ENCODE assay signal across 2 cellular contexts in the genomic region with DNA sequence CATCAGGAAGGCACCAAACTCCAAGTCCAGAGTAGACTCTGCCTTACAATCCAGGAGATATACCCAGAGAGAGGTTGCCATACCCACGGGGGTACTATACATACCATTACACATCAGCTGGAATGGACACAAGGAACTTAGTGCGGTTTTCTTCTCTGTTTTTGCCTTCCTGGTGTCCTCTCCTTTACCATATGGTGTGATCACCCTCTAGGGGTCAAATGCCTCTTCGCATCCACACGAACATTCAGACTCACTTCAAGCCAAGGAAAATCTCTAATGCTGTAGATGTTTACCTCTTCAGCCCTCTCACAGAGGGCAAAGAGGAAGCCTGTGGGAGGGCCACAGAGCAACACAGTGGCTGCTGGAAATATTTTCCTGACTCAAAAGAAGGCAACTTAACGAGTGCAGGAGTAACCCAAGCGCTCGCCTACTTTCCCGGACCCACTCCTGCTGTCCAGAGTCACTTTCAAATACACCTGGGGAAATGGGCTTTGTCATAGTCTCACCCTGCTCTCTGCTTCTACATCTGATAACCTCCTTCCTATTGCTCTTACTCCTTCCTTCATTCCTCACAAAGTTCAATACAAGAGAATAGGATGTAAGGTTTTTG.
TF ChIP-seq lines count a peak whose summit lies in the region.

No MANE protein-coding gene starts in this region.

TF ChIP-seq in IMR-90, 13 proteins besides CTCF, POLR2A, EP300 and RAD21:
- TF ChIP-seq CHD1 (IDR thresholded peaks at IDR 0.05; ENCODE audit: low read depth, low read length) (no peak), SMC3 (IDR thresholded peaks at IDR 0.05; ENCODE audit: low read depth, low read length) (peak; percentile 38; the same call in 1 of the 2 replicates), CEBPB (IDR thresholded peaks at IDR 0.05; ENCODE audit: low read depth, low read length) (no peak)
- TF ChIP-seq, protein P1, sequence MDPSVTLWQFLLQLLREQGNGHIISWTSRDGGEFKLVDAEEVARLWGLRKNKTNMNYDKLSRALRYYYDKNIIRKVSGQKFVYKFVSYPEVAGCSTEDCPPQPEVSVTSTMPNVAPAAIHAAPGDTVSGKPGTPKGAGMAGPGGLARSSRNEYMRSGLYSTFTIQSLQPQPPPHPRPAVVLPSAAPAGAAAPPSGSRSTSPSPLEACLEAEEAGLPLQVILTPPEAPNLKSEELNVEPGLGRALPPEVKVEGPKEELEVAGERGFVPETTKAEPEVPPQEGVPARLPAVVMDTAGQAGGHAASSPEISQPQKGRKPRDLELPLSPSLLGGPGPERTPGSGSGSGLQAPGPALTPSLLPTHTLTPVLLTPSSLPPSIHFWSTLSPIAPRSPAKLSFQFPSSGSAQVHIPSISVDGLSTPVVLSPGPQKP (IDR thresholded peaks at IDR 0.05; ENCODE audit: borderline replicate concordance, low read depth, low read length): no peak

TF ChIP-seq in GM12878, 131 proteins besides CTCF, POLR2A, EP300 and RAD21:
- TF ChIP-seq TAF1 (IDR thresholded peaks at IDR 0.05; ENCODE audit: borderline replicate concordance, low read depth, low read length): no peak
- no peak for TF ChIP-seq SMAD1 (IDR thresholded peaks at IDR 0.05; ENCODE audit: low read depth, partially characterized antibody)
- TF ChIP-seq RBBP5 (conservative IDR thresholded peaks at IDR 0.05): no peak
- no peak for TF ChIP-seq EZH2 (IDR thresholded peaks at IDR 0.05; ENCODE audit: borderline replicate concordance, control insufficient read depth, low read depth, low read length)
- TF ChIP-seq SP1 (IDR thresholded peaks at IDR 0.05; ENCODE audit: low read depth, low read length): no peak
- no peak for TF ChIP-seq NFIC (IDR thresholded peaks at IDR 0.05; ENCODE audit: low read depth, low read length)
- TF ChIP-seq IRF4 (IDR thresholded peaks at IDR 0.05; ENCODE audit: low read depth, low read length): no peak
- no peak for TF ChIP-seq EGR1 (IDR thresholded peaks at IDR 0.05; ENCODE audit: borderline replicate concordance in 1 of 2, low read depth in 2 of 2, low read length in 2 of 2)
- no peak for TF ChIP-seq MTA3 (IDR thresholded peaks at IDR 0.05; ENCODE audit: borderline replicate concordance, low read length)
- TF ChIP-seq, protein P2, sequence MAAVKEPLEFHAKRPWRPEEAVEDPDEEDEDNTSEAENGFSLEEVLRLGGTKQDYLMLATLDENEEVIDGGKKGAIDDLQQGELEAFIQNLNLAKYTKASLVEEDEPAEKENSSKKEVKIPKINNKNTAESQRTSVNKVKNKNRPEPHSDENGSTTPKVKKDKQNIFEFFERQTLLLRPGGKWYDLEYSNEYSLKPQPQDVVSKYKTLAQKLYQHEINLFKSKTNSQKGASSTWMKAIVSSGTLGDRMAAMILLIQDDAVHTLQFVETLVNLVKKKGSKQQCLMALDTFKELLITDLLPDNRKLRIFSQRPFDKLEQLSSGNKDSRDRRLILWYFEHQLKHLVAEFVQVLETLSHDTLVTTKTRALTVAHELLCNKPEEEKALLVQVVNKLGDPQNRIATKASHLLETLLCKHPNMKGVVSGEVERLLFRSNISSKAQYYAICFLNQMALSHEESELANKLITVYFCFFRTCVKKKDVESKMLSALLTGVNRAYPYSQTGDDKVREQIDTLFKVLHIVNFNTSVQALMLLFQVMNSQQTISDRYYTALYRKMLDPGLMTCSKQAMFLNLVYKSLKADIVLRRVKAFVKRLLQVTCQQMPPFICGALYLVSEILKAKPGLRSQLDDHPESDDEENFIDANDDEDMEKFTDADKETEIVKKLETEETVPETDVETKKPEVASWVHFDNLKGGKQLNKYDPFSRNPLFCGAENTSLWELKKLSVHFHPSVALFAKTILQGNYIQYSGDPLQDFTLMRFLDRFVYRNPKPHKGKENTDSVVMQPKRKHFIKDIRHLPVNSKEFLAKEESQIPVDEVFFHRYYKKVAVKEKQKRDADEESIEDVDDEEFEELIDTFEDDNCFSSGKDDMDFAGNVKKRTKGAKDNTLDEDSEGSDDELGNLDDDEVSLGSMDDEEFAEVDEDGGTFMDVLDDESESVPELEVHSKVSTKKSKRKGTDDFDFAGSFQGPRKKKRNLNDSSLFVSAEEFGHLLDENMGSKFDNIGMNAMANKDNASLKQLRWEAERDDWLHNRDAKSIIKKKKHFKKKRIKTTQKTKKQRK (IDR thresholded peaks at IDR 0.05; ENCODE audit: low read depth, low read length): no peak
- no peak for TF ChIP-seq CBX3 (IDR thresholded peaks at IDR 0.05; ENCODE audit: borderline replicate concordance, low read depth)
- no peak for TF ChIP-seq PAX8 (IDR thresholded peaks at IDR 0.05)
